Comparison of ENCODE assay signal across 12 cellular contexts in the genomic region with DNA sequence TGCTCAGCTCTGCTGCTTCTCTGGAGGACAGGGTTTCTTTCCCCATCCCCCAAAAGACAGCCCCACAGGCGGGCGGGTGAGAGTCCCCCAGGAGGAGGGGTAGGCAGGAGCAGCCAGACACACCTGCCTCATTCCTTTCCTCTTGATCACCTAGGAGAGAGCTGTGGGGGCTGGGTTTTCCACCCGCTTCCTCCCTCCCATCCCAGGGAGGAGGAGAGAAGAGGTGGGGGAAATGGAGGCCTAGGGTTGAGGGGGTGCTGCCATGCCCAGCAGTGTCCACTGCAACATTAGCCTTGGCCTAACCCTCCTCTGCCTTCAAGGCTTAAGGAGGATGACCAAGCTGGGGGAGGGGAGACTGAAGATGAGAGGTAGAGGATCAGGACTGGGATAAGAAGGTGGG. TPM values are rescaled to one million over a fixed set of nuclear protein-coding genes. Genes with fewer than 3 reads are reported as not detected.
A peak's percentile ranks its signal among the peaks of the same experiment; 100 is the strongest.
DNase-seq lines count a peak whose midpoint lies in the region; ATAC-seq and TF ChIP-seq lines count a peak whose summit lies in the region.
"Had no signal": no experiment of that assay in that cellular context is flagged by ENCODE, and none has a peak within 500 bp of the region (broad histone marks: within the 10 kb centered on the region; RNA-seq: fewer than 3 reads in every experiment).

No MANE protein-coding gene starts in this region.

- H3K4me3 ChIP-seq in PC-3 (ENCODE audit: low read length) (peak overlapping the region; percentile 69; the same call in 1 of the 2 replicates), esophagus squamous epithelium (no peak overlapping the region), suprapubic skin (no peak overlapping the region)

- no peak for TF ChIP-seq CTCF in PC-3 (conservative IDR thresholded peaks at IDR 0.05; ENCODE audit: low read depth, low read length)
- no peak for TF ChIP-seq CTCF in esophagus squamous epithelium (IDR thresholded peaks at IDR 0.05)
- TF ChIP-seq CTCF in suprapubic skin (IDR thresholded peaks at IDR 0.05), result no peak

- no peak for TF ChIP-seq POLR2A in esophagus squamous epithelium (IDR thresholded peaks at IDR 0.05)
- no peak for TF ChIP-seq POLR2A in suprapubic skin (IDR thresholded peaks at IDR 0.05)

- no peaks in the 10 kb centered on the region for H3K36me3 Mint-ChIP-seq in activated naive CD4-positive, alpha-beta T cell treated with anti-CD3 and anti-CD28 coated beads, Interleukin-2, amount 50 U/mL, for 24 hours

- H3K27ac Mint-ChIP-seq in activated naive CD4-positive, alpha-beta T cell treated with anti-CD3 and anti-CD28 coated beads, Interleukin-2, amount 50 U/mL, for 24 hours, result peak overlapping the region; percentile 2

- H3K4me1 ChIP-seq in PC-3 (ENCODE audit: insufficient read depth, low read length) (peaks cover 57% of the 10 kb centered on the region), esophagus squamous epithelium (peaks cover 41 to 70% (median 41%) of the 10 kb centered on the region in 3 donors), suprapubic skin (peaks cover 66% of the 10 kb centered on the region)

- peaks cover 5% of the 10 kb centered on the region for H3F3A ChIP-seq in PC-3 (ENCODE audit: low read length, unreplicated experiment)

- no peaks in the 10 kb centered on the region for H3K9me3 Mint-ChIP-seq in activated naive CD4-positive, alpha-beta T cell treated with anti-CD3 and anti-CD28 coated beads, Interleukin-2, amount 50 U/mL, for 24 hours
- H3K9me3 Mint-ChIP-seq: neural crest cell had no signal

- H3K9ac ChIP-seq in PC-3 (ENCODE audit: low read length), result peak overlapping the region; percentile 37

- peak overlapping the region; percentile 95 for H3K4me2 ChIP-seq in PC-3 (ENCODE audit: low read length)

- 20 to 40% methylated on average over 1 of the region's 3 CpGs for WGBS in esophagus squamous epithelium, 2 donors
- WGBS in suprapubic skin, result 67% methylated on average over 3 of the region's 3 CpGs

- POLR2A ChIA-PET in PC-3 (lab: Charles Lee; ENCODE audit: unreplicated experiment), result interaction anchor here (0.6 kb wide), 1 partner anchor 11 kb away, joined by 3 read pairs; no protein-coding TSS in a partner anchor

- CTCF ChIA-PET in PC-3 (lab: Charles Lee), result interaction anchor here (0.7 kb wide), 1 partner anchor 14 kb away, joined by 6 read pairs; no protein-coding TSS in a partner anchor

- TF ChIP-seq EP300 in suprapubic skin (IDR thresholded peaks at IDR 0.05), result no peak

- H2AFZ ChIP-seq in PC-3 (ENCODE audit: low read length), result 0 out of 2 replicates have a peak overlapping the region, but pooled peaks have one; percentile 13

- no peaks in the 10 kb centered on the region for H3K36me3 ChIP-seq in PC-3 (ENCODE audit: low read depth, low read length)
- peaks cover 0 to 3% (median 0%) of the 10 kb centered on the region in 3 donors for H3K36me3 ChIP-seq in esophagus squamous epithelium
- H3K36me3 ChIP-seq in suprapubic skin, result no peaks in the 10 kb centered on the region

- peaks cover 11% of the 10 kb centered on the region; the same call in 1 of the 2 replicates for H3K79me2 ChIP-seq in PC-3 (ENCODE audit: low read length)

- peak overlapping the region; percentile 85 for H3K27ac ChIP-seq in PC-3 (ENCODE audit: low read length)
- peak overlapping the region in 3 of 4 donors; percentile 35 to 76 (median 48) for H3K27ac ChIP-seq in esophagus squamous epithelium
- H3K27ac ChIP-seq in suprapubic skin, result peak overlapping the region; percentile 21

- no peaks in the 10 kb centered on the region for H4K20me1 ChIP-seq in PC-3 (ENCODE audit: low read length)

- no TSS peak for BruUV-seq in PC-3 (replicated peaks; lab: Mats Ljungman, UMichigan)

- H3K9me3 ChIP-seq in PC-3 (ENCODE audit: low read length) (no peaks in the 10 kb centered on the region), esophagus squamous epithelium (no peaks in the 10 kb centered on the region), suprapubic skin (no peaks in the 10 kb centered on the region)

- H3K4me1 Mint-ChIP-seq in activated naive CD4-positive, alpha-beta T cell treated with anti-CD3 and anti-CD28 coated beads, Interleukin-2, amount 50 U/mL, for 24 hours, result peaks cover 62% of the 10 kb centered on the region

- DNase-seq in activated naive CD4-positive, alpha-beta T cell treated with anti-CD3 and anti-CD28 coated beads, Interleukin-2, amount 50 U/mL, for 16 hours, result no peak
- DNase-seq in PC-3, result peak; percentile 81
- no peak for DNase-seq in esophagus squamous epithelium (lab: John Stamatoyannopoulos, UW)
- no peak for DNase-seq in suprapubic skin (ENCODE audit: low spot score in 2 of 2)
- no peak for DNase-seq in cerebellar nuclear complex (lab: John Stamatoyannopoulos, UW)
- no peak for DNase-seq in HCEC 1CT
- DNase-seq in superior temporal gyrus (ENCODE audit: extremely low spot score), result no peak
- DNase-seq: amniotic stem cell, NCI-H2171 treated with DMSO at 0.1 percent for 48 hours, SIG-M5 had no signal

- H3K27me3 Mint-ChIP-seq in activated naive CD4-positive, alpha-beta T cell treated with anti-CD3 and anti-CD28 coated beads, Interleukin-2, amount 50 U/mL, for 24 hours, result peaks cover 2% of the 10 kb centered on the region

- no peaks in the 10 kb centered on the region for H3K9me2 ChIP-seq in PC-3 (replicated peaks; ENCODE audit: low read length)

- H3K4me3 Mint-ChIP-seq in activated naive CD4-positive, alpha-beta T cell treated with anti-CD3 and anti-CD28 coated beads, Interleukin-2, amount 50 U/mL, for 24 hours, result peak overlapping the region; percentile 68
- H3K4me3 Mint-ChIP-seq: neural crest cell had no signal

- peak; percentile 27 for ATAC-seq in PC-3

- intact Hi-C loops in PC-3 (cut with micrococcal nuclease) (no loop called here), esophagus squamous epithelium (cut with DNase I) (no loop called here)

- H3K27me3 ChIP-seq in PC-3 (ENCODE audit: low read length), result no peaks in the 10 kb centered on the region
- H3K27me3 ChIP-seq in esophagus squamous epithelium, result peaks cover 0 to 98% (median 23%) of the 10 kb centered on the region in 4 donors
- peaks cover 70% of the 10 kb centered on the region for H3K27me3 ChIP-seq in suprapubic skin

RNA-seq across cellular contexts. Expression of a gene that starts 14.7 kb away (rescaled TPM):
- total RNA-seq in PC-3 (2014; rRNA removed) (0.40 and 3.3 TPM in 2 replicates), esophagus squamous epithelium (10 to 100 TPM in 2 of 4 donors, 1 to 10 TPM in 2; 8.0 to 19.1 (median 11.9) TPM), suprapubic skin (10 to 100 TPM; 14.3 to 20.7 (median 16.3) TPM)
- total RNA-seq: neural crest cell had no signal

RNA-seq across cellular contexts. Expression of a gene that starts 35.7 kb away (rescaled TPM):
- total RNA-seq in PC-3 (2014; rRNA removed), result not detected in 2 replicates
- under 1 TPM in 2 of 4 donors, not detected in 2; 0.73 to 0.76 TPM for total RNA-seq in esophagus squamous epithelium
- 1 to 10 TPM; 1.4 to 3.7 (median 2.3) TPM for total RNA-seq in suprapubic skin
- total RNA-seq: neural crest cell had no signal

Comparison
In these comparisons a context has a peak if more than half of its experiments do, and no peak if none do; other contexts are left out.
1. H3K27ac ChIP-seq: peak in every context shown above with its lines; median percentile 85 in PC-3; 48 in esophagus squamous epithelium; 21 in suprapubic skin.